ENCODE assay signal across 1 cellular context in the genomic region with DNA sequence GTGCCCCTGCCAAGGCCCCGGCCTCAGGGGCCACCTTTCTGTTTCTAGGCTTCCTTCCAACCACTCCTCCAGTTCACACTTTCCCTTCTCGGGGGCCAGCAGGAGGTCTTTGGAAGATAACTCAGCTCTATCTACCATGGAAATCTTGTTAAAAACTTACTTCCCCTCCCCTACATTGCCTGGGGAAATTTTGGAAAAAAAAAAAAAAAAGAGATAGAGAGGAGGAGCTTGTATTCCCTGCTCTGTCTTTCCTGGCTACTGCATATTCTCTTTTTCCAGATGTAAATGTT.
TF ChIP-seq lines count a peak whose summit lies in the region.

No MANE protein-coding gene starts in this region.

TF ChIP-seq in IMR-90, 13 proteins besides CTCF, POLR2A, EP300 and RAD21:
- TF ChIP-seq BHLHE40 (IDR thresholded peaks at IDR 0.05; ENCODE audit: low read depth, low read length), result no peak
- no peak for TF ChIP-seq MXI1 (IDR thresholded peaks at IDR 0.05; ENCODE audit: borderline replicate concordance, low read depth, low read length)
- TF ChIP-seq, protein P1, sequence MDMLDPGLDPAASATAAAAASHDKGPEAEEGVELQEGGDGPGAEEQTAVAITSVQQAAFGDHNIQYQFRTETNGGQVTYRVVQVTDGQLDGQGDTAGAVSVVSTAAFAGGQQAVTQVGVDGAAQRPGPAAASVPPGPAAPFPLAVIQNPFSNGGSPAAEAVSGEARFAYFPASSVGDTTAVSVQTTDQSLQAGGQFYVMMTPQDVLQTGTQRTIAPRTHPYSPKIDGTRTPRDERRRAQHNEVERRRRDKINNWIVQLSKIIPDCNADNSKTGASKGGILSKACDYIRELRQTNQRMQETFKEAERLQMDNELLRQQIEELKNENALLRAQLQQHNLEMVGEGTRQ (IDR thresholded peaks at IDR 0.05; ENCODE audit: low read depth, low read length), result no peak
- no peak for TF ChIP-seq RFX5 (IDR thresholded peaks at IDR 0.05; ENCODE audit: low read depth, low read length)
- no peak for TF ChIP-seq FOS (IDR thresholded peaks at IDR 0.05; ENCODE audit: low read depth, low read length)
- TF ChIP-seq, protein P2, sequence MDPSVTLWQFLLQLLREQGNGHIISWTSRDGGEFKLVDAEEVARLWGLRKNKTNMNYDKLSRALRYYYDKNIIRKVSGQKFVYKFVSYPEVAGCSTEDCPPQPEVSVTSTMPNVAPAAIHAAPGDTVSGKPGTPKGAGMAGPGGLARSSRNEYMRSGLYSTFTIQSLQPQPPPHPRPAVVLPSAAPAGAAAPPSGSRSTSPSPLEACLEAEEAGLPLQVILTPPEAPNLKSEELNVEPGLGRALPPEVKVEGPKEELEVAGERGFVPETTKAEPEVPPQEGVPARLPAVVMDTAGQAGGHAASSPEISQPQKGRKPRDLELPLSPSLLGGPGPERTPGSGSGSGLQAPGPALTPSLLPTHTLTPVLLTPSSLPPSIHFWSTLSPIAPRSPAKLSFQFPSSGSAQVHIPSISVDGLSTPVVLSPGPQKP (IDR thresholded peaks at IDR 0.05; ENCODE audit: borderline replicate concordance, low read depth, low read length), result no peak
